ENCODE assay signal across 14 cellular contexts in genomic region chr2:16718551-16719404, GRCh38.
"Had no signal": no experiment of that assay in that cellular context is flagged by ENCODE, and none has a peak within 500 bp of the region (broad histone marks: within the 10 kb centered on the region; RNA-seq: fewer than 3 reads in every experiment).

No MANE protein-coding gene starts in this region.

- H3K27me3 ChIP-seq: left lung, upper lobe of left lung had no signal

- DNase-seq: activated CD4-positive, alpha-beta T cell treated with anti-CD3 and anti-CD28 coated beads, Interleukin-2, amount 10 ng/mL, durations not matched to agents 7 days and 5 days; activated CD4-positive, CD25-positive, alpha-beta regulatory T cell; activated CD8-positive, alpha-beta memory T cell treated with anti-CD3 and anti-CD28 coated beads for 24 hours; activated naive CD4-positive, alpha-beta T cell treated with Interleukin-2 at 50 U/mL for 16 hours; dermis blood vessel endothelial cell; endodermal cell; glutamatergic neuron; mesendoderm; T-helper 17 cell had no signal

- H3K27ac ChIP-seq: left lung, parathyroid adenoma, upper lobe of left lung had no signal

- H3K79me2 ChIP-seq: parathyroid adenoma had no signal

- FAIRE-seq: TTC549 had no signal

- H3K9ac ChIP-seq: parathyroid adenoma had no signal

- H3K9me3 ChIP-seq: left lung, upper lobe of left lung had no signal

- H3K4me2 ChIP-seq: smooth muscle cell had no signal

- H3K36me3 ChIP-seq: left lung, upper lobe of left lung had no signal

- H3K4me1 ChIP-seq: parathyroid adenoma had no signal

- H2AFZ ChIP-seq: parathyroid adenoma had no signal

- H3K4me3 ChIP-seq: left lung, smooth muscle cell, upper lobe of left lung had no signal

- ATAC-seq: left lung, T-helper 17 cell had no signal
